ENCODE assay signal across 19 cellular contexts in genomic region chr1:168964478-168964877, GRCh38.
"Had no signal": no experiment of that assay in that cellular context is flagged by ENCODE, and none has a peak within 500 bp of the region (broad histone marks: within the 10 kb centered on the region; RNA-seq: fewer than 3 reads in every experiment).

No MANE protein-coding gene starts in this region.

- ATAC-seq: left cardiac atrium; natural killer cell treated with Interleukin-12 subunit alpha and Interleukin-12 subunit beta and Interleukin-15 and Interleukin-18, amount 100 ng/mL, for 72 hours; pancreas; right cardiac atrium had no signal

- H3K4me3 Mint-ChIP-seq: endodermal cell; natural killer cell treated with Interleukin-12 subunit alpha and Interleukin-12 subunit beta and Interleukin-15 and Interleukin-18, amount 100 ng/mL, for 72 hours had no signal

- DNase-seq: effector CD4-positive, alpha-beta T cell; endodermal cell; foreskin melanocyte; head of caudate nucleus; kidney; left cardiac atrium; left ventricle myocardium inferior; mesenchymal stem cell; midbrain; occipital lobe; pancreas; stimulated activated CD4-positive, alpha-beta T cell treated with anti-CD3 and anti-CD28 coated beads, Interleukin-15, amount 100 ng/mL, for 24 hours; stimulated activated CD4-positive, alpha-beta T cell treated with anti-CD3 and anti-CD28 coated beads, Interleukin-1b, Interleukin-23, amount 100 ng/mL, for 48 hours; stimulated activated CD4-positive, alpha-beta T cell treated with anti-CD3 and anti-CD28 coated beads, Interleukin-4, amount 100 ng/mL, for 24 hours; stimulated activated naive CD4-positive, alpha-beta T cell treated with Interleukin-2 at 50 U/mL for 16 hours; trophoblast cell had no signal

- H3K9me3 Mint-ChIP-seq: endodermal cell; natural killer cell treated with Interleukin-12 subunit alpha and Interleukin-12 subunit beta and Interleukin-15 and Interleukin-18, amount 100 ng/mL, for 72 hours had no signal

- H3K27ac Mint-ChIP-seq: endodermal cell; natural killer cell treated with Interleukin-12 subunit alpha and Interleukin-12 subunit beta and Interleukin-15 and Interleukin-18, amount 100 ng/mL, for 72 hours; progenitor cell of endocrine pancreas had no signal

- H3K36me3 Mint-ChIP-seq: natural killer cell treated with Interleukin-12 subunit alpha and Interleukin-12 subunit beta and Interleukin-15 and Interleukin-18, amount 100 ng/mL, for 72 hours had no signal
